In the genomic region with DNA sequence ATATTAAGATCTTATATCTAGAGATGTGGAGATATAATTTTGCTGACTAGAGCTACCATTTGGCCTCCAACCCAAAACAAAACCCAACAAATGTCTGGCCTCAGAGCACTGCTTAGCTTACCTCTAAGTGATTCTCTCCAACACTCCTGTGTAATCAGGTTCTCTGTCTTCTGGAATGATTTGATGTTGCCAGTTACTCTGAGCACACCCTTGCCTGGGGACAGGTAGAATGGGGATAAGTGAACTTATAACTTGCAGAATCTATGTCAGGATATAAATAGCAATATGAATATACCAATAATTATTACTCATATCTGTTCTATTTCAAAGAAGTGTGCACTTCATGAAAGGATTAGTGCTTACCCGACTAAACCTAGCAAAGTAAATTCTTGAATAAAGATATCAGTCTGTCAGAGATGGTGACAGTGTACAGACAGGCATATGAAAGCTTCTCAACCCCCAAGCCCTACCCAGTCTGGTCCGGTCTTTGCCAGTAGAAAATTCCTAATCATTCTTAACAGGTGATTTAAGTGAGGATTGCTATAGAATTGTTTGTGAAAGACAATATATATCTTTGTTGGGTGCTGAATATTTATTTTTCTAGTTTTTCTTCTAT, we compare ENCODE assay signal across 35 cellular contexts. TPM values are rescaled to one million over a fixed set of nuclear protein-coding genes. Genes with fewer than 3 reads are reported as not detected.
"Had no signal": no experiment of that assay in that cellular context is flagged by ENCODE, and none has a peak within 500 bp of the region (broad histone marks: within the 10 kb centered on the region; RNA-seq: fewer than 3 reads in every experiment).

No MANE protein-coding gene starts in this region.

- H3K9me3 ChIP-seq: adrenal gland, body of pancreas, esophagus squamous epithelium, gastroesophageal sphincter had no signal

- DNase-seq: activated CD4-positive, alpha-beta memory T cell treated with anti-CD3 and anti-CD28 coated beads for 36 hours; activated CD4-positive, alpha-beta T cell treated with anti-CD3 and anti-CD28 coated beads for 36 hours; activated CD4-positive, alpha-beta T cell treated with anti-CD3 and anti-CD28 coated beads, Interleukin-2, amount 10 ng/mL, durations not matched to agents 24 days and 14 days; activated CD4-positive, CD25-positive, alpha-beta regulatory T cell; activated CD4-positive, CD25-positive, alpha-beta regulatory T cell treated with anti-CD3 and anti-CD28 coated beads, Interleukin-2, amount 50 U/mL, for 72 hours; activated CD8-positive, alpha-beta memory T cell treated with anti-CD3 and anti-CD28 coated beads, Interleukin-2, amount 10 ng/mL, durations not matched to agents 7 days and 5 days; activated CD8-positive, alpha-beta memory T cell treated with anti-CD3 and anti-CD28 coated beads, Interleukin-2, amount 50 U/mL, for 4 hours; activated CD8-positive, alpha-beta T cell treated with anti-CD3 and anti-CD28 coated beads, Interleukin-2, amount 10 ng/mL, durations not matched to agents 7 days and 5 days; activated effector memory CD4-positive, alpha-beta T cell treated with anti-CD3 and anti-CD28 coated beads, Interleukin-2, amount 50 U/mL, for 16 hours; activated naive CD4-positive, alpha-beta T cell treated with anti-CD3 and anti-CD28 coated beads for 36 hours; activated naive CD8-positive, alpha-beta T cell treated with anti-CD3 and anti-CD28 coated beads for 36 hours; activated naive CD8-positive, alpha-beta T cell treated with anti-CD3 and anti-CD28 coated beads, Interleukin-2, amount 50 U/mL, for 24 hours; activated T-cell treated with anti-CD3 and anti-CD28 coated beads, Interleukin-2, amount 50 U/mL, for 1 hour; activated T-cell treated with anti-CD3 and anti-CD28 coated beads, Interleukin-2, amount 50 U/mL, for 48 hours; adrenal gland; amygdala; aorta; body of pancreas; cortex of kidney; dermis blood vessel endothelial cell; effector CD4-positive, alpha-beta T cell; esophagus squamous epithelium; foreskin melanocyte; T-helper 1 cell; T-helper 17 cell had no signal

- H3K4me1 ChIP-seq: adrenal gland had no signal

- H3K36me3 ChIP-seq: adrenal gland had no signal

- H3K27ac ChIP-seq: adrenal gland, body of pancreas, epithelial cell of prostate, esophagus squamous epithelium had no signal

- ATAC-seq: activated CD4-positive, alpha-beta T cell treated with anti-CD3 and anti-CD28 coated beads for 36 hours; activated CD8-positive, alpha-beta memory T cell treated with anti-CD3 and anti-CD28 coated beads, Interleukin-2, amount 10 ng/mL, durations not matched to agents 7 days and 5 days; activated CD8-positive, alpha-beta T cell treated with anti-CD3 and anti-CD28 coated beads, Interleukin-2, amount 10 ng/mL, durations not matched to agents 7 days and 5 days; activated naive CD8-positive, alpha-beta T cell treated with anti-CD3 and anti-CD28 coated beads, Interleukin-2, amount 50 U/mL, for 24 hours; body of pancreas; gastroesophageal sphincter; T-helper 17 cell had no signal

- H3K4me3 ChIP-seq: adrenal gland, body of pancreas, esophagus squamous epithelium, gastroesophageal sphincter had no signal

- H3K27me3 ChIP-seq: adrenal gland, body of pancreas, esophagus squamous epithelium, gastroesophageal sphincter had no signal

RNA-seq across cellular contexts. Expression of a gene that starts 33.0 kb away (rescaled TPM):
- total RNA-seq: activated CD4-positive, alpha-beta memory T cell treated with anti-CD3 and anti-CD28 coated beads for 36 hours; activated CD4-positive, alpha-beta T cell treated with anti-CD3 and anti-CD28 coated beads for 36 hours; activated CD8-positive, alpha-beta memory T cell treated with anti-CD3 and anti-CD28 coated beads for 36 hours; activated CD8-positive, alpha-beta memory T cell treated with anti-CD3 and anti-CD28 coated beads, Interleukin-2, amount 10 ng/mL, durations not matched to agents 7 days and 5 days; activated CD8-positive, alpha-beta T cell treated with anti-CD3 and anti-CD28 coated beads, Interleukin-2, amount 10 ng/mL, durations not matched to agents 7 days and 5 days; activated naive CD4-positive, alpha-beta T cell treated with anti-CD3 and anti-CD28 coated beads for 36 hours; activated T-helper 1 cell treated with anti-CD3 and anti-CD28 coated beads, Interleukin-12 subunit alpha, Interleukin-12 subunit beta, Interleukin-2, Interleukin-4 antibody, amounts not matched to agents 30 ng/mL and 10 ng/mL and 1 ng/mL, durations not matched to agents 14 hours and 24 hours and 36 hours; activated T-helper 2 cell treated with anti-CD3 and anti-CD28 coated beads, Interferon-gamma antibody, Interleukin-2, Interleukin-4, amounts not matched to agents 10 μg/mL and 5 μg/mL and 100 μg/mL, durations not matched to agents 14 hours and 24 hours and 36 hours; adrenal gland; aorta; body of pancreas; chondrocyte; dermis blood vessel endothelial cell; endothelial cell of umbilical vein; esophagus squamous epithelium; fibroblast of lung; gastroesophageal sphincter; glomerular endothelial cell; T-helper 17 cell had no signal
- polyA plus RNA-seq: adrenal gland, aorta, endothelial cell of umbilical vein, esophagus, fibroblast of lung had no signal
